Comparison of ENCODE assay signal across 37 cellular contexts in the genomic region with DNA sequence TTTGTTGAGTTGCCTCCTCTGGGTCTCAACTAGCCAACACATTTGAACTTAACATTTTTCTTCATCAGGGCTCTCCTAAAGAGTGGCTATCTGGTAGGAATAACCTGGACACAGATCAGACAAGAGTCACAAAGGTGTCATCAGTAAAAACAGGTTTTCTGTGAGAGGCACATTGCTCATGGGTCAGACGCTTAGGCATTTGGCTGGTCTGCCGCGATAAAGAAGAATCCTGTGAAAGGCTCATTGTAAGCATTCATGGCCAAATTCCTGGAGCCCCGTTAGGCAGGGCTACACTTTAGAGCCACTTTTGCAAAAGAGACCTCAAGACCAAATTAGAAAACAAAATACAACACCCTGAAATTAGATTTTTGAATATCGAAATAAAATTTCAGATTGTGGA.
"Had no signal": no experiment of that assay in that cellular context is flagged by ENCODE, and none has a peak within 500 bp of the region (broad histone marks: within the 10 kb centered on the region; RNA-seq: fewer than 3 reads in every experiment).

No MANE protein-coding gene starts in this region.

- H3K4me1 ChIP-seq: ascending aorta had no signal

- H3K27ac Mint-ChIP-seq: activated CD4-positive, alpha-beta memory T cell treated with anti-CD3 and anti-CD28 coated beads, Interleukin-2, amount 10 ng/mL, durations not matched to agents 7 days and 5 days; activated CD4-positive, alpha-beta T cell treated with anti-CD3 and anti-CD28 coated beads for 36 hours; activated CD4-positive, alpha-beta T cell treated with anti-CD3 and anti-CD28 coated beads, Interleukin-2, amount 10 ng/mL, durations not matched to agents 7 days and 5 days; activated CD8-positive, alpha-beta memory T cell treated with anti-CD3 and anti-CD28 coated beads, Interleukin-2, amount 10 ng/mL, durations not matched to agents 7 days and 5 days; activated CD8-positive, alpha-beta T cell treated with anti-CD3 and anti-CD28 coated beads, Interleukin-2, amount 10 ng/mL, durations not matched to agents 7 days and 5 days; activated naive CD4-positive, alpha-beta T cell treated with anti-CD3 and anti-CD28 coated beads, Interleukin-2, amount 10 ng/mL, durations not matched to agents 7 days and 5 days; activated naive CD4-positive, alpha-beta T cell treated with anti-CD3 and anti-CD28 coated beads, Interleukin-2, amount 50 U/mL, for 24 hours; activated naive CD8-positive, alpha-beta T cell; activated naive CD8-positive, alpha-beta T cell treated with anti-CD3 and anti-CD28 coated beads, Interleukin-2, amount 10 ng/mL, durations not matched to agents 7 days and 5 days; activated naive CD8-positive, alpha-beta T cell treated with anti-CD3 and anti-CD28 coated beads, Interleukin-2, amount 50 U/mL, for 24 hours; activated T-cell treated with anti-CD3 and anti-CD28 coated beads, Interleukin-2, amount 50 U/mL, for 24 hours; activated T-helper 2 cell treated with anti-CD3 and anti-CD28 coated beads, Interferon-gamma antibody, Interleukin-2, Interleukin-4, amounts not matched to agents 10 μg/mL and 5 μg/mL and 100 μg/mL, durations not matched to agents 14 hours and 24 hours and 36 hours; brain; T-helper 1 cell treated with Interleukin-12 subunit alpha and Interleukin-12 subunit beta and Interleukin-4 antibody, amounts not matched to agents 30 μg/mL and 1 μg/mL, for 36 hours; T-helper 2 cell treated with Interferon-gamma antibody and Interleukin-4, amounts not matched to agents 5 μg/mL and 100 μg/mL, for 36 hours had no signal

- H3K4me3 ChIP-seq: ascending aorta, cardiac muscle cell had no signal

- H3K4me1 Mint-ChIP-seq: activated CD4-positive, alpha-beta memory T cell treated with anti-CD3 and anti-CD28 coated beads, Interleukin-2, amount 10 ng/mL, durations not matched to agents 7 days and 5 days; activated CD4-positive, alpha-beta T cell treated with anti-CD3 and anti-CD28 coated beads for 36 hours; activated CD4-positive, alpha-beta T cell treated with anti-CD3 and anti-CD28 coated beads, Interleukin-2, amount 10 ng/mL, durations not matched to agents 7 days and 5 days; activated CD8-positive, alpha-beta memory T cell treated with anti-CD3 and anti-CD28 coated beads, Interleukin-2, amount 10 ng/mL, durations not matched to agents 7 days and 5 days; activated naive CD4-positive, alpha-beta T cell treated with anti-CD3 and anti-CD28 coated beads, Interleukin-2, amount 10 ng/mL, durations not matched to agents 7 days and 5 days; activated naive CD4-positive, alpha-beta T cell treated with anti-CD3 and anti-CD28 coated beads, Interleukin-2, amount 50 U/mL, for 24 hours; activated naive CD8-positive, alpha-beta T cell treated with anti-CD3 and anti-CD28 coated beads, Interleukin-2, amount 10 ng/mL, durations not matched to agents 7 days and 5 days; activated naive CD8-positive, alpha-beta T cell treated with anti-CD3 and anti-CD28 coated beads, Interleukin-2, amount 50 U/mL, for 24 hours; brain; central memory CD8-positive, alpha-beta T cell had no signal

- H3K27me3 Mint-ChIP-seq: activated naive CD4-positive, alpha-beta T cell treated with anti-CD3 and anti-CD28 coated beads, Interleukin-2, amount 10 ng/mL, durations not matched to agents 7 days and 5 days; brain; central memory CD8-positive, alpha-beta T cell had no signal

- H3K27ac ChIP-seq: ascending aorta, cardiac muscle cell, VCaP had no signal

- H3K9me3 Mint-ChIP-seq: activated CD4-positive, alpha-beta memory T cell treated with anti-CD3 and anti-CD28 coated beads, Interleukin-2, amount 10 ng/mL, durations not matched to agents 7 days and 5 days; activated CD4-positive, alpha-beta T cell treated with anti-CD3 and anti-CD28 coated beads, Interleukin-2, amount 10 ng/mL, durations not matched to agents 7 days and 5 days; activated naive CD4-positive, alpha-beta T cell treated with anti-CD3 and anti-CD28 coated beads, Interleukin-2, amount 10 ng/mL, durations not matched to agents 7 days and 5 days; activated naive CD4-positive, alpha-beta T cell treated with anti-CD3 and anti-CD28 coated beads, Interleukin-2, amount 50 U/mL, for 24 hours; activated naive CD8-positive, alpha-beta T cell treated with anti-CD3 and anti-CD28 coated beads, Interleukin-2, amount 10 ng/mL, durations not matched to agents 7 days and 5 days; activated naive CD8-positive, alpha-beta T cell treated with anti-CD3 and anti-CD28 coated beads, Interleukin-2, amount 50 U/mL, for 24 hours; activated T-cell treated with anti-CD3 and anti-CD28 coated beads, Interleukin-2, amount 50 U/mL, for 24 hours; activated T-helper 2 cell treated with anti-CD3 and anti-CD28 coated beads, Interferon-gamma antibody, Interleukin-2, Interleukin-4, amounts not matched to agents 10 μg/mL and 5 μg/mL and 100 μg/mL, durations not matched to agents 14 hours and 24 hours and 36 hours; brain; central memory CD8-positive, alpha-beta T cell; T-helper 1 cell treated with Interleukin-12 subunit alpha and Interleukin-12 subunit beta and Interleukin-4 antibody, amounts not matched to agents 30 μg/mL and 1 μg/mL, for 36 hours; T-helper 2 cell treated with Interferon-gamma antibody and Interleukin-4, amounts not matched to agents 5 μg/mL and 100 μg/mL, for 36 hours had no signal

- H3K9me3 ChIP-seq: ascending aorta had no signal

- H3K27me3 ChIP-seq: ascending aorta, cardiac muscle cell had no signal

- H3K36me3 ChIP-seq: ascending aorta, cardiac muscle cell had no signal

- ATAC-seq: activated CD4-positive, alpha-beta T cell treated with anti-CD3 and anti-CD28 coated beads for 36 hours; activated CD4-positive, CD25-positive, alpha-beta regulatory T cell treated with anti-CD3 and anti-CD28 coated beads, Interleukin-2, amount 50 U/mL, for 24 hours; activated CD8-positive, alpha-beta memory T cell treated with anti-CD3 and anti-CD28 coated beads, Interleukin-2, amount 10 ng/mL, durations not matched to agents 7 days and 5 days; activated CD8-positive, alpha-beta T cell treated with anti-CD3 and anti-CD28 coated beads, Interleukin-2, amount 10 ng/mL, durations not matched to agents 7 days and 5 days; activated naive CD8-positive, alpha-beta T cell treated with anti-CD3 and anti-CD28 coated beads, Interleukin-2, amount 50 U/mL, for 24 hours had no signal

- H3K36me3 Mint-ChIP-seq: activated CD8-positive, alpha-beta memory T cell treated with anti-CD3 and anti-CD28 coated beads, Interleukin-2, amount 10 ng/mL, durations not matched to agents 7 days and 5 days; activated naive CD4-positive, alpha-beta T cell treated with anti-CD3 and anti-CD28 coated beads, Interleukin-2, amount 10 ng/mL, durations not matched to agents 7 days and 5 days; activated naive CD4-positive, alpha-beta T cell treated with anti-CD3 and anti-CD28 coated beads, Interleukin-2, amount 50 U/mL, for 24 hours; activated naive CD8-positive, alpha-beta T cell; activated naive CD8-positive, alpha-beta T cell treated with anti-CD3 and anti-CD28 coated beads, Interleukin-2, amount 10 ng/mL, durations not matched to agents 7 days and 5 days; brain had no signal

- DNase-seq: activated CD4-positive, alpha-beta memory T cell treated with anti-CD3 and anti-CD28 coated beads, Interleukin-2, amount 10 ng/mL, durations not matched to agents 7 days and 5 days; activated CD4-positive, alpha-beta T cell treated with anti-CD3 and anti-CD28 coated beads for 1 hour; activated CD4-positive, alpha-beta T cell treated with anti-CD3 and anti-CD28 coated beads for 36 hours; activated CD4-positive, alpha-beta T cell treated with anti-CD3 and anti-CD28 coated beads for 48 hours; activated CD4-positive, alpha-beta T cell treated with anti-CD3 and anti-CD28 coated beads, Interleukin-2, amount 10 ng/mL, durations not matched to agents 7 days and 5 days; activated CD4-positive, alpha-beta T cell treated with anti-CD3 and anti-CD28 coated beads, Interleukin-2, amount 50 U/mL, for 48 hours; activated CD4-positive, CD25-positive, alpha-beta regulatory T cell; activated CD8-positive, alpha-beta memory T cell treated with anti-CD3 and anti-CD28 coated beads for 24 hours; activated CD8-positive, alpha-beta memory T cell treated with anti-CD3 and anti-CD28 coated beads, Interleukin-2, amount 10 ng/mL, durations not matched to agents 7 days and 5 days; activated CD8-positive, alpha-beta memory T cell treated with anti-CD3 and anti-CD28 coated beads, Interleukin-2, amount 50 U/mL, for 48 hours; activated CD8-positive, alpha-beta T cell treated with anti-CD3 and anti-CD28 coated beads, Interleukin-2, amount 10 ng/mL, durations not matched to agents 7 days and 5 days; activated effector memory CD4-positive, alpha-beta T cell treated with Interleukin-2 at 50 U/mL for 16 hours; activated gamma-delta T cell; activated naive CD4-positive, alpha-beta T cell treated with anti-CD3 and anti-CD28 coated beads, Interleukin-2, amount 10 ng/mL, durations not matched to agents 7 days and 5 days; activated naive CD4-positive, alpha-beta T cell treated with Interleukin-2 at 50 U/mL for 16 hours; activated naive CD8-positive, alpha-beta T cell treated with anti-CD3 and anti-CD28 coated beads, Interleukin-2, amount 10 ng/mL, durations not matched to agents 7 days and 5 days; activated naive CD8-positive, alpha-beta T cell treated with anti-CD3 and anti-CD28 coated beads, Interleukin-2, amount 50 U/mL, for 24 hours; activated T-cell treated with anti-CD3 and anti-CD28 coated beads, Interleukin-2, amount 50 U/mL, for 24 hours; activated T-cell treated with anti-CD3 and anti-CD28 coated beads, Interleukin-2, amount 50 U/mL, for 48 hours; amygdala; anterior cingulate cortex; caudate nucleus; cerebellar nuclear complex; T-helper 1 cell; T-helper 2 cell; T-helper 9 cell had no signal

- H3K4me3 Mint-ChIP-seq: activated CD4-positive, alpha-beta memory T cell treated with anti-CD3 and anti-CD28 coated beads, Interleukin-2, amount 10 ng/mL, durations not matched to agents 7 days and 5 days; activated CD4-positive, alpha-beta T cell treated with anti-CD3 and anti-CD28 coated beads for 36 hours; activated CD4-positive, alpha-beta T cell treated with anti-CD3 and anti-CD28 coated beads, Interleukin-2, amount 10 ng/mL, durations not matched to agents 7 days and 5 days; activated CD8-positive, alpha-beta memory T cell treated with anti-CD3 and anti-CD28 coated beads, Interleukin-2, amount 10 ng/mL, durations not matched to agents 7 days and 5 days; activated CD8-positive, alpha-beta T cell treated with anti-CD3 and anti-CD28 coated beads, Interleukin-2, amount 10 ng/mL, durations not matched to agents 7 days and 5 days; activated naive CD4-positive, alpha-beta T cell treated with anti-CD3 and anti-CD28 coated beads, Interleukin-2, amount 10 ng/mL, durations not matched to agents 7 days and 5 days; activated naive CD4-positive, alpha-beta T cell treated with anti-CD3 and anti-CD28 coated beads, Interleukin-2, amount 50 U/mL, for 24 hours; activated naive CD8-positive, alpha-beta T cell; activated naive CD8-positive, alpha-beta T cell treated with anti-CD3 and anti-CD28 coated beads, Interleukin-2, amount 10 ng/mL, durations not matched to agents 7 days and 5 days; activated naive CD8-positive, alpha-beta T cell treated with anti-CD3 and anti-CD28 coated beads, Interleukin-2, amount 50 U/mL, for 24 hours; activated T-cell treated with anti-CD3 and anti-CD28 coated beads, Interleukin-2, amount 50 U/mL, for 24 hours; brain; central memory CD8-positive, alpha-beta T cell; T-helper 1 cell treated with Interleukin-12 subunit alpha and Interleukin-12 subunit beta and Interleukin-4 antibody, amounts not matched to agents 30 μg/mL and 1 μg/mL, for 36 hours; T-helper 2 cell treated with Interferon-gamma antibody and Interleukin-4, amounts not matched to agents 5 μg/mL and 100 μg/mL, for 36 hours had no signal
